Comparison of ENCODE assay signal across 1 cellular context in the genomic region with DNA sequence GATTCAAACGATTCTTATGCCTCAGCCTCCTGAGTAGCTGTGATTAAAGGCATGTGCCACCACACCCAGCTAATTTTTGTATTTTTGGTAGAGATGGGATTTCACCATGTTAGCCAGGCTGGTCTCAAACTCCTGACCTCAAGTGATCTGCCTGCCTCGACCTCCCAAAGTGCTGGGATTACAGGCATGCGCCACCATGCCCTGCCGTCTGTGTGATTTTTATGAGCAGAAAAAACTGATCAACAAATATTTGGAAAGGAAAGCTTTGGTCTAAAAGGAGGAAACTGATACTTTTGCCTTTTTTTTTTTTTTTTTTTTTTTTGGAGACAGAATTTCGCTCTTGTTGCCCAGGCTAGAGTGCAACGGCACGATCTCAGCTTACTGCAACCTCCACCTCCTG. TPM values are rescaled to one million over a fixed set of nuclear protein-coding genes. Genes with fewer than 3 reads are reported as not detected.
"Had no signal": no experiment of that assay in that cellular context is flagged by ENCODE, and none has a peak within 500 bp of the region (broad histone marks: within the 10 kb centered on the region; RNA-seq: fewer than 3 reads in every experiment).

No MANE protein-coding gene starts in this region.

RNA-seq across cellular contexts. Expression of a gene that starts 27.7 kb away (rescaled TPM):
- total RNA-seq: myocyte had no signal
